In the genomic region with DNA sequence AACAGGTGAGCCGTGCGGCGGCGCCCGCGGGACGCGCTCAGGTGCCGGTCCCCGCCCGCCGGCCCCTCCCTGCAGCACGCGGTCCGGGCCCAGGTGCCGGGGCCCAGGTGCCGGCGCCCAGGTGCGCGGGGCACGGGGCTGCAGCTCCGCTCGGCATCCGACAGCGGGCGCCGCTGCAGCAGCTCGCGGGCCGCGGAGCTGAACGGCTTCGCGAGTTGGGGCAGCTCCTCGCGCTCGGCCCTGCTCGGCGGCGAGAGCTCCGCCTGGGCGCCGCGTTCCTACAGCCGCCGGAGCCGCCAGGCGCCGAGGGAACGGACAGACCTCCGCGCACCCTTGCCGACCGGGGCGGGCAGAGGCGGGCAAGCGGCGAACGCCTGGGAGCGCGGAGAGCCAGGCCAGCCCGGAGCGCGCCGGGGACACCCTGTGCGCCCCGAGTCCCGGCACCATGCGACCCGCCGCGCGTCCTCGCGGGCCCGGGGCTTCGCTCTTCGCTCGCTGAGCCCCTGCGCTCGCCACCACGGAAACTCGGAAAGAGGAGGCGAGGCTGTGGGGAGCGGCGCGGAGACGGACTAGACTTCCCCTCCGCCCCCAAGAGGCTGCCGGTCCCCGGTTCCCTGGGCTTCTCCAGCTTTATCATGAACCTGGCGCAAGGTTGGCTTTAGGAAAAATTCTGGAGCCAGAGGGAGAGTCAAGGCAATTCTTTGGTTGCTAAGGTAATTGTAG, we compare ENCODE assay signal across 8 cellular contexts. TPM values are rescaled to one million over a fixed set of nuclear protein-coding genes. Genes with fewer than 3 reads are reported as not detected.
DNase-seq lines count a peak whose midpoint lies in the region; ATAC-seq and TF ChIP-seq lines count a peak whose summit lies in the region.

Gene RGS6 (plus strand): TSS at position 201 of the 723 bp plus-strand sequence.

- 1% methylated on average over 29 of the region's 92 CpGs for WGBS in right lobe of liver (ENCODE audit: insufficient coverage, low coverage, low lambda C conversion rate, missing lambda C conversion rate)
- 0 to 3% (median 1%) methylated on average over 14 to 92 of the region's 92 CpGs for WGBS in stomach, 5 donors

- no peak for TF ChIP-seq EP300 in stomach (IDR thresholded peaks at IDR 0.05)

- H3K27me3 ChIP-seq in right lobe of liver = peaks cover 5 to 6% of the 10 kb centered on the region in 2 donors
- peaks cover 0 to 65% (median 34%) of the 10 kb centered on the region in 3 donors for H3K27me3 ChIP-seq in stomach

- peak; percentile 58 for TF ChIP-seq CTCF in GM12873 (IDR thresholded peaks at IDR 0.05; ENCODE audit: insufficient read depth, low read depth, low read length, missing control alignments)
- no peak for TF ChIP-seq CTCF in cardiac fibroblast (IDR thresholded peaks at IDR 0.05; ENCODE audit: low read depth, low read length)
- peak in 1 of 4 donors; percentile 43 for TF ChIP-seq CTCF in right lobe of liver (IDR thresholded peaks at IDR 0.05)
- no peak for TF ChIP-seq CTCF in stomach (IDR thresholded peaks at IDR 0.05)

- peak; percentile 20 for DNase-seq in 8988T
- DNase-seq in NCI-H748 (lab: John Stamatoyannopoulos, UW; ENCODE audit: unreplicated experiment) = peak; percentile 90
- peak; percentile 8 for DNase-seq in cardiac fibroblast (ENCODE audit: low read depth in 2 of 2)
- DNase-seq in right lobe of liver = peak in 1 of 3 donors; percentile 23
- peak; percentile 28 for DNase-seq in stomach
- DNase-seq in NCI-H2029 (lab: John Stamatoyannopoulos, UW) = no peak

- H3K9me3 ChIP-seq in right lobe of liver (no peaks in the 10 kb centered on the region), stomach (no peaks in the 10 kb centered on the region)

- H3K4me1 ChIP-seq in right lobe of liver (peaks cover 0 to 6% (median 0%) of the 10 kb centered on the region in 4 donors), stomach (peaks cover 8 to 21% (median 17%) of the 10 kb centered on the region in 4 donors)

- H3K27ac ChIP-seq in right lobe of liver = no peak within 1 kb of the TSS
- peak within 1 kb of the TSS in 1 of 5 donors; percentile 13 for H3K27ac ChIP-seq in stomach

- peak; percentile 50 to 83 (median 64) for ATAC-seq in right lobe of liver
- ATAC-seq in HG03457 (IDR thresholded peaks at IDR 0.05; ENCODE audit: unreplicated experiment) = no peak

- TF ChIP-seq POLR2A in right lobe of liver (IDR thresholded peaks at IDR 0.05) (no peak), stomach (IDR thresholded peaks at IDR 0.05) (no peak)

- H3K4me3 ChIP-seq in cardiac fibroblast (replicated peaks in 1 of 2; ENCODE audit: low read depth in 2 of 2, low read length in 2 of 2) (no peak within 1 kb of the TSS), right lobe of liver (peak within 1 kb of the TSS in 1 of 3 donors; percentile 26), stomach (peak within 1 kb of the TSS; percentile 38 to 52 (median 43))

- intact Hi-C loops in right lobe of liver (cut with DNase I) = no loop called here
- intact Hi-C loops in stomach (cut with DNase I; ENCODE audit: low total_unique reads) = no loop called here

- H3K36me3 ChIP-seq in right lobe of liver (no peaks in the 10 kb centered on the region), stomach (no peaks in the 10 kb centered on the region)

RNA-seq across cellular contexts. Expression of gene RGS6, which starts in this region (rescaled TPM):
- total RNA-seq in right lobe of liver (under 1 TPM in 1 of 6 experiments, not detected in 5; 0.07 TPM), stomach (10 to 100 TPM in 2 of 5 donors, 1 to 10 TPM in 1, under 1 TPM in 1, not detected in 1; 0.58 to 18.0 (median 7.3) TPM)
- polyA plus RNA-seq in stomach = under 1 TPM; 0.25 to 0.92 (median 0.73) TPM

Comparison
In these comparisons a context has a peak if more than half of its experiments do, and no peak if none do; other contexts are left out.
1. Peak in ATAC-seq in right lobe of liver; RNA of the gene not detected or under 1 TPM.
2. H3K4me3 ChIP-seq: peak in stomach (4 of 4); none in cardiac fibroblast (0 of 2).